In the genomic region with DNA sequence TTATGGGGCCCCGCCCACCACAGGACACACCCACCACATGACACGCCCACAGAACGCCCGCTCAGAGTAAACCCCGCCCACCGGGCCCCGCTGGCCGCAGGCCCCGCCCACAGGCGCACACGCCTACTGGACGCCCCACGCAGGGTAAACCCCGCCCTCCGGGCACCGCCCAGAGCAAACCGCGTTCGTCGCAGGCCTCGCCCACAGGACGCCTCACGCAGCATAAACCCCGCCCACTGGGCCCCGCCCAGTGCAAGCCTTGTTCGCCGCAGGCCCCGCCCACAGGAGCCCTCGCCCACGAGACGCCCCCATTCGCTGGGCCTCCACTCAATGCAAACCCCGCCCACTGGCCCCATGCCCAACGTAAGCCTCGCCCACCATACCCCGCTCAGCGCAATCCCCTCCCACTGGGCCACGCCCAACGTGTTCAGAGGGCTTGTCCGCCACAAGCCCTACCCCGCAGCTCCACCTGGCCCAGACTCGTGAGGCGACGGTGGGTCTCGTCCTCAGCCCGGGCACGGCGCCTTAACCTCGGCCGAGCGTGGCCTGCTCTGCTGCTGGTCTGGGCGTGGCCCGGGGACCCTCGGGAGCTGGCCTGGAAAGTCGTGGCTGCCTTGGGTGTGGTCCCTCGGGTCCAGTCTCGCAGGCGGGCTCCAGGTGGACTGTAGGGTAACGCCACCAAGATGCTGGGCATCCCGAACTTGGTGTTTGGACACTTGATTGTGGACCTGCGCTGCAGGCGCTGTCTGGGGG, we compare ENCODE assay signal across 8 cellular contexts. TPM values are rescaled to one million over a fixed set of nuclear protein-coding genes. Genes with fewer than 3 reads are reported as not detected.
DNase-seq lines count a peak whose midpoint lies in the region; ATAC-seq and TF ChIP-seq lines count a peak whose summit lies in the region.

No MANE protein-coding gene starts in this region.

- ATAC-seq in GM18873 (IDR thresholded peaks at IDR 0.05; ENCODE audit: low FRiP score, unreplicated experiment) (peak; percentile 64), HG03108 (IDR thresholded peaks at IDR 0.05; ENCODE audit: unreplicated experiment) (peak; percentile 68)

- intact Hi-C loops in spleen (cut with DNase I; ENCODE audit: low total_unique reads) = no loop called here

- CTCF ChIA-PET in AG04450 (lab: Charles Lee) = no interaction called here

- peaks cover 8 to 62% (median 35%) of the 10 kb centered on the region in 6 donors for H3K4me1 ChIP-seq in spleen

- H3K27ac ChIP-seq in AG04450 (ENCODE audit: low read depth, low read length) (no peak overlapping the region), spleen (peak overlapping the region in 7 of 8 donors; percentile 58 to 78 (median 64))

- WGBS in spleen, 5 donors = 5 to 14% (median 11%) methylated on average over 11 to 62 of the region's 62 CpGs

- H3K4me3 ChIP-seq in AG04450 (ENCODE audit: low read depth, low read length) (peak overlapping the region; percentile 53), WI38 (ENCODE audit: low read depth, low read length) (peak overlapping the region; percentile 55), cardiac fibroblast (replicated peaks in 1 of 2; ENCODE audit: low read depth in 2 of 2, low read length in 2 of 2) (peak overlapping the region; percentile 25 to 39), spleen (peak overlapping the region; percentile 17 to 84 (median 61))

- H3K27me3 ChIP-seq in AG04450 (ENCODE audit: control insufficient read depth, insufficient read depth, low read length) = peaks cover 8% of the 10 kb centered on the region
- peaks cover 0 to 12% (median 0%) of the 10 kb centered on the region in 7 donors for H3K27me3 ChIP-seq in spleen (replicated peaks in 1 of 7)

- DNase-seq in AG04450 (ENCODE audit: low read depth, low spot score) = peak; percentile 87
- peak; percentile 98 for DNase-seq in NCI-H2171 treated with DMSO at 0.1 percent for 48 hours (lab: John Stamatoyannopoulos, UW)
- DNase-seq in cardiac fibroblast (ENCODE audit: low read depth in 2 of 2) = peak; percentile 98
- DNase-seq in inferior parietal cortex (ENCODE audit: extremely low spot score) = peak; percentile 90
- peak; percentile 100 for DNase-seq in spleen

- POLR2A ChIA-PET in AG04450 (lab: Yijun Ruan, JAX) = no interaction called here

- TF ChIP-seq CTCF in AG04450 (IDR thresholded peaks at IDR 0.05; ENCODE audit: low read depth, low read length) (no peak), WI38 (IDR thresholded peaks at IDR 0.05; ENCODE audit: low read depth, low read length) (no peak), cardiac fibroblast (IDR thresholded peaks at IDR 0.05; ENCODE audit: low read depth, low read length) (no peak), spleen (IDR thresholded peaks at IDR 0.05 in 8 of 11, conservative IDR thresholded peaks at IDR 0.05 in 3 of 11) (peak in 3 of 11 experiments; percentile 11 to 36 (median 24))

- no peak for TF ChIP-seq POLR2A in spleen (IDR thresholded peaks at IDR 0.05)

- H3K9me3 ChIP-seq in AG04450 (ENCODE audit: control insufficient read depth, insufficient read depth, low read length) = peaks cover 3% of the 10 kb centered on the region; the same call in 1 of the 2 replicates
- H3K9me3 ChIP-seq in spleen = no peaks in the 10 kb centered on the region

- no peaks in the 10 kb centered on the region for H3K36me3 ChIP-seq in spleen

RNA-seq across cellular contexts. Expression of a gene that starts 0.4 kb away (rescaled TPM):
- polyA plus RNA-seq in AG04450 (2011; rRNA removed) (0.30 and 0.53 TPM in 2 replicates), spleen (1 to 10 TPM in 1 of 3 donors, under 1 TPM in 2; 0.35 to 1.9 (median 0.64) TPM)
- polyA minus RNA-seq in AG04450 (2011; rRNA and poly(A)+ RNA removed) = 0.23 and 0.48 TPM in 2 replicates
- total RNA-seq in spleen = 1 to 10 TPM in 6 of 7 donors, not detected in 1; 1.1 to 4.7 (median 1.8) TPM

RNA-seq across cellular contexts. Expression of a gene that starts 4.4 kb away (rescaled TPM):
- polyA plus RNA-seq in AG04450 (2011; rRNA removed) = 0.21 TPM in 2 replicates
- polyA minus RNA-seq in AG04450 (2011; rRNA and poly(A)+ RNA removed) = 0.30 TPM in 1 of 2 replicates, not detected in the other
- total RNA-seq in spleen = 1 to 10 TPM in 1 of 7 donors, under 1 TPM in 4, not detected in 2; 0.34 to 3.0 (median 0.66) TPM
- 1 to 10 TPM in 1 of 3 donors, under 1 TPM in 2; 0.58 to 1.8 (median 0.85) TPM for polyA plus RNA-seq in spleen

RNA-seq across cellular contexts. Expression of a gene that starts 28.6 kb away (rescaled TPM):
- 400 and 437 TPM in 2 replicates for polyA plus RNA-seq in AG04450 (2011; rRNA removed)
- 575 and 720 TPM in 2 replicates for polyA minus RNA-seq in AG04450 (2011; rRNA and poly(A)+ RNA removed)
- 100 to 1,000 TPM; 186 to 304 (median 273) TPM for total RNA-seq in spleen
- polyA plus RNA-seq in spleen = 100 to 1,000 TPM in 1 of 3 donors, 10 to 100 TPM in 2; 76.0 to 132 (median 95.5) TPM
